In genomic region chr12:67434653-67435375, GRCh38 we compare ENCODE assay signal across 9 cellular contexts.
DNase-seq lines count a peak whose midpoint lies in the region; ATAC-seq, FAIRE-seq and TF ChIP-seq lines count a peak whose summit lies in the region.
"Had no signal": no experiment of that assay in that cellular context is flagged by ENCODE, and none has a peak within 500 bp of the region (broad histone marks: within the 10 kb centered on the region; RNA-seq: fewer than 3 reads in every experiment).

No MANE protein-coding gene starts in this region.

- no peaks in the 10 kb centered on the region for H3K9me3 ChIP-seq in left lung
- H3K9me3 ChIP-seq: ovary had no signal

- no peaks in the 10 kb centered on the region for H3K9me3 Mint-ChIP-seq in MCF 10A (ENCODE audit: unreplicated experiment)

- POLR2A ChIA-PET in MCF 10A (lab: Yijun Ruan, JAX), result interaction anchor here (0.8 to 3.3 kb wide), 3 partner anchors 9 to 78 kb away, joined by 3 to 9 read pairs (median 3); no protein-coding TSS in a partner anchor

- no peak for TF ChIP-seq CTCF in KMS-11 (conservative IDR thresholded peaks at IDR 0.05; ENCODE audit: low read depth, low read length)
- TF ChIP-seq CTCF in MCF 10A (IDR thresholded peaks at IDR 0.05; ENCODE audit: unreplicated experiment), result no peak
- TF ChIP-seq CTCF in left lung (IDR thresholded peaks at IDR 0.05), result no peak

- H3K27ac ChIP-seq in KMS-11 (peak overlapping the region; percentile 58), left lung (peak overlapping the region; percentile 3 to 63)
- H3K27ac ChIP-seq: ovary had no signal

- H3K4me3 Mint-ChIP-seq in MCF 10A (ENCODE audit: unreplicated experiment), result no peak overlapping the region

- H3K79me2 ChIP-seq in KMS-11 (ENCODE audit: insufficient read depth, low read depth), result no peaks in the 10 kb centered on the region

- peaks cover 16% of the 10 kb centered on the region for H3K4me1 Mint-ChIP-seq in MCF 10A (ENCODE audit: insufficient read depth, unreplicated experiment)

- CTCF ChIA-PET in MCF 10A (lab: Yijun Ruan, JAX), result interaction anchor here (0.7 to 2.0 kb wide), 6 partner anchors 9 to 458 kb away, joined by 3 to 10 read pairs (median 4); no protein-coding TSS in a partner anchor

- peak overlapping the region; percentile 28; the same call in 1 of the 2 replicates for H2AFZ ChIP-seq in KMS-11 (ENCODE audit: low read depth)

- no peaks in the 10 kb centered on the region for H3K27me3 Mint-ChIP-seq in MCF 10A (ENCODE audit: insufficient read depth, unreplicated experiment)

- intact Hi-C loops in MCF 10A (cut with micrococcal nuclease), result no loop called here
- intact Hi-C loops in left lung (cut with DNase I), result no loop called here

- H3K36me3 Mint-ChIP-seq in MCF 10A (ENCODE audit: insufficient read depth, unreplicated experiment), result no peaks in the 10 kb centered on the region

- ATAC-seq in left lung, result peak; percentile 63

- H3K4me1 ChIP-seq in KMS-11 (ENCODE audit: low read depth, poor library complexity, severe bottlenecking) (peaks cover 45% of the 10 kb centered on the region), left lung (peaks cover 10 to 11% of the 10 kb centered on the region in 2 donors)

- no peak for FAIRE-seq in urothelium cell line (lab: Jason Lieb, UNC)

- H3K4me3 ChIP-seq in KMS-11 (IDR thresholded peaks at IDR 0.05; ENCODE audit: insufficient read depth, low read depth, low read length) (no peak overlapping the region), left lung (no peak overlapping the region)
- H3K4me3 ChIP-seq: ovary had no signal

- H3K4me2 ChIP-seq in KMS-11, result peak overlapping the region; percentile 54

- H3K36me3 ChIP-seq in KMS-11 (ENCODE audit: insufficient read depth) (no peaks in the 10 kb centered on the region), left lung (no peaks in the 10 kb centered on the region)
- H3K36me3 ChIP-seq: ovary had no signal

- BruUV-seq in MCF 10A (replicated peaks; lab: Mats Ljungman, UMichigan), result no TSS peak

- peak overlapping the region; percentile 20 for H3K27ac Mint-ChIP-seq in MCF 10A (ENCODE audit: low read depth, unreplicated experiment)

- H4K20me1 ChIP-seq in KMS-11 (ENCODE audit: insufficient read depth), result no peaks in the 10 kb centered on the region

- H3K9ac ChIP-seq in KMS-11, result peak overlapping the region; percentile 13; the same call in 1 of the 2 replicates

- DNase-seq in MCF 10A (ENCODE audit: unreplicated experiment), result peak; percentile 64
- DNase-seq in left lung, result no peak
- DNase-seq in urothelium cell line (ENCODE audit: low spot score), result peak; percentile 55
- DNase-seq in cerebellar nuclear complex (lab: John Stamatoyannopoulos, UW), result no peak
- no peak for DNase-seq in NCI-H82 treated with DMSO at 0.1 percent for 48 hours (lab: John Stamatoyannopoulos, UW; ENCODE audit: unreplicated experiment)
- DNase-seq in DMS153 treated with DMSO at 0.1 percent for 48 hours (lab: John Stamatoyannopoulos, UW; ENCODE audit: unreplicated experiment), result no peak
- DNase-seq: NCI-H748 treated with DMSO at 0.1 percent for 48 hours had no signal

- H3K27me3 ChIP-seq in KMS-11 (ENCODE audit: insufficient read depth, low read depth), result no peaks in the 10 kb centered on the region
- no peaks in the 10 kb centered on the region for H3K27me3 ChIP-seq in left lung
- H3K27me3 ChIP-seq: ovary had no signal

Comparison
In these comparisons a context has a peak if more than half of its experiments do, and no peak if none do; other contexts are left out.
1. DNase-seq: peak in MCF 10A (single experiment) and urothelium cell line (single experiment); none in left lung (0 of 2), cerebellar nuclear complex (0 of 2), NCI-H82 treated with DMSO at 0.1 percent for 48 hours (single experiment) and DMS153 treated with DMSO at 0.1 percent for 48 hours (single experiment).